18 cellular contexts compared by ENCODE assay signal in genomic region chr6:41699063-41699462, GRCh38. TPM values are rescaled to one million over a fixed set of nuclear protein-coding genes. Genes with fewer than 3 reads are reported as not detected.
A peak's percentile ranks its signal among the peaks of the same experiment; 100 is the strongest.
DNase-seq lines count a peak whose midpoint lies in the region; ATAC-seq and TF ChIP-seq lines count a peak whose summit lies in the region.
"Had no signal": no experiment of that assay in that cellular context is flagged by ENCODE, and none has a peak within 500 bp of the region (broad histone marks: within the 10 kb centered on the region; RNA-seq: fewer than 3 reads in every experiment).

No MANE protein-coding gene starts in this region.

- ATAC-seq in activated B cell treated with CpG ODN at 0.5 μM for 24 hours (ENCODE audit: low read depth) (no peak), HG03342 (IDR thresholded peaks at IDR 0.05; ENCODE audit: unreplicated experiment) (no peak)
- ATAC-seq: T-helper 17 cell had no signal

- peak overlapping the region; percentile 30 for H3K27ac Mint-ChIP-seq in activated B cell treated with CpG ODN at 0.5 μM for 24 hours

- H3K4me2 ChIP-seq in skeletal muscle satellite cell (ENCODE audit: low read length) = peak overlapping the region; percentile 65

- H3K4me1 ChIP-seq in skeletal muscle satellite cell (ENCODE audit: control insufficient read depth, insufficient read depth, low read length) = peaks cover 25% of the 10 kb centered on the region

- no peaks in the 10 kb centered on the region for H3K9me3 Mint-ChIP-seq in activated B cell treated with CpG ODN at 0.5 μM for 24 hours

- H3K4me3 ChIP-seq in skeletal muscle satellite cell (ENCODE audit: low read length) = no peak overlapping the region
- H3K4me3 ChIP-seq: thoracic aorta had no signal

- peak; percentile 23 for TF ChIP-seq POLR2A in GM19193 (IDR thresholded peaks at IDR 0.05; ENCODE audit: extremely low read depth, insufficient read depth, insufficient read length)

- peak overlapping the region; percentile 63 for H3K9ac ChIP-seq in skeletal muscle satellite cell (ENCODE audit: low read depth, low read length)

- CTCF ChIA-PET in activated B cell treated with CpG ODN at 0.5 μM for 24 hours (lab: Charles Lee) = interaction anchor here (1.2 to 1.5 kb wide), 3 partner anchors 14 to 36 kb away, joined by 3 to 5 read pairs (median 3); no protein-coding TSS in a partner anchor

- no peak for TF ChIP-seq CTCF in activated B cell treated with CpG ODN at 0.5 μM for 24 hours (IDR thresholded peaks at IDR 0.05)

- H3K27me3 ChIP-seq in skeletal muscle satellite cell (ENCODE audit: control insufficient read depth, insufficient read depth, low read length) = peaks cover 4% of the 10 kb centered on the region

- H3K36me3 Mint-ChIP-seq in activated B cell treated with CpG ODN at 0.5 μM for 24 hours (ENCODE audit: low read depth) = peaks cover 67% of the 10 kb centered on the region

- intact Hi-C loops in activated B cell treated with CpG ODN at 0.5 μM for 24 hours (cut with micrococcal nuclease) = loop anchor here (5.0 kb wide), 1 partner anchor 33 kb away; no protein-coding TSS in a partner anchor

- DNase-seq in activated B cell treated with CpG ODN at 0.5 μM for 24 hours (no peak), inferior parietal cortex (ENCODE audit: extremely low spot score) (peak; percentile 1), kidney tubule cell (ENCODE audit: low spot score) (no peak), putamen (ENCODE audit: low spot score) (no peak)
- no peak for DNase-seq in activated effector memory CD4-positive, alpha-beta T cell treated with anti-CD3 and anti-CD28 coated beads, Interleukin-2, amount 50 U/mL, for 16 hours
- DNase-seq: activated CD4-positive, CD25-positive, alpha-beta regulatory T cell treated with anti-CD3 and anti-CD28 coated beads, Interleukin-2, amount 50 U/mL, for 72 hours; DMS79; HCEC 1CT; hippocampal formation; NCI-H1930; NCI-H774; T-helper 17 cell had no signal

- H3K4me3 Mint-ChIP-seq in activated B cell treated with CpG ODN at 0.5 μM for 24 hours = no peak overlapping the region
- H3K4me3 Mint-ChIP-seq: T-helper 17 cell had no signal

- no peaks in the 10 kb centered on the region for H3K27me3 Mint-ChIP-seq in activated B cell treated with CpG ODN at 0.5 μM for 24 hours
- H3K27me3 Mint-ChIP-seq: T-helper 17 cell had no signal

- H3K4me1 Mint-ChIP-seq in activated B cell treated with CpG ODN at 0.5 μM for 24 hours = peaks cover 88% of the 10 kb centered on the region

- no peaks in the 10 kb centered on the region for H3K36me3 ChIP-seq in skeletal muscle satellite cell (ENCODE audit: insufficient read depth, low read length)
- H3K36me3 ChIP-seq: thoracic aorta had no signal

- H3K9me3 ChIP-seq in skeletal muscle satellite cell (replicated peaks; ENCODE audit: low read length) = no peaks in the 10 kb centered on the region
- H3K9me3 ChIP-seq: thoracic aorta had no signal

- POLR2A ChIA-PET in activated B cell treated with CpG ODN at 0.5 μM for 24 hours (lab: Charles Lee) = interaction anchor here (11.1 to 29.1 kb wide), 2 partner anchors 21 to 34 kb away, joined by 551 to 1669 read pairs; partner anchors contain the start of gene TFEB

RNA-seq across cellular contexts. Expression of gene TFEB, which starts 36.3 kb away (rescaled TPM):
- total RNA-seq in activated B cell treated with CpG ODN at 0.5 μM for 24 hours = 203 and 205 TPM in 2 replicates
- total RNA-seq in skeletal muscle satellite cell (2012; rRNA removed) = 2.0 TPM in 2 replicates

RNA-seq across cellular contexts. Expression of gene PGC, which starts 48.1 kb away (rescaled TPM):
- total RNA-seq in activated B cell treated with CpG ODN at 0.5 μM for 24 hours = not detected in 2 replicates
- total RNA-seq in skeletal muscle satellite cell (2012; rRNA removed) = not detected in 2 replicates
- total RNA-seq: liver, RPMI7951, T-helper 17 cell had no signal
